Comparison of ENCODE assay signal across 23 cellular contexts in genomic region chr4:51865717-51866116, GRCh38. TPM values are rescaled to one million over a fixed set of nuclear protein-coding genes. Genes with fewer than 3 reads are reported as not detected.
DNase-seq lines count a peak whose midpoint lies in the region; ATAC-seq, FAIRE-seq and TF ChIP-seq lines count a peak whose summit lies in the region.
"Had no signal": no experiment of that assay in that cellular context is flagged by ENCODE, and none has a peak within 500 bp of the region (broad histone marks: within the 10 kb centered on the region; RNA-seq: fewer than 3 reads in every experiment).

No MANE protein-coding gene starts in this region.

- DNase-seq in bronchial epithelial cell (ENCODE audit: low read depth), result no peak
- no peak for DNase-seq in left colon
- no peak for DNase-seq in neural progenitor cell (ENCODE audit: low spot score)
- DNase-seq in activated effector memory CD4-positive, alpha-beta T cell treated with anti-CD3 and anti-CD28 coated beads, Interleukin-2, amount 50 U/mL, for 16 hours, result no peak
- no peak for DNase-seq in LoVo (ENCODE audit: low spot score)
- no peak for DNase-seq in AG20443 (ENCODE audit: low spot score)
- DNase-seq: 8988T; ACHN; AML-193; Caco-2; Calu3; CD4-positive, alpha-beta T cell; CD8-positive, alpha-beta T cell; DMS79 treated with DMSO at 0.1 percent for 48 hours; GF-D8 had no signal

- peaks cover 8% of the 10 kb centered on the region for H3F3A ChIP-seq in neural progenitor cell (ENCODE audit: low read depth)

- no peak overlapping the region for H3K4me2 ChIP-seq in neural progenitor cell
- H3K4me2 ChIP-seq: BLaER1 treated with 17β-estradiol and CSF1 and Interleukin-3, amounts not matched to agents 10 nM and 100 nM had no signal

- H3K9me3 Mint-ChIP-seq in neural progenitor cell, result no peaks in the 10 kb centered on the region
- H3K9me3 Mint-ChIP-seq: CD4-positive, alpha-beta T cell; CD8-positive, alpha-beta T cell had no signal

- peaks cover 14% of the 10 kb centered on the region for H3K36me3 ChIP-seq in bronchial epithelial cell (ENCODE audit: control insufficient read depth, insufficient read depth, low read length)
- peaks cover 20% of the 10 kb centered on the region for H3K36me3 ChIP-seq in neural progenitor cell

- H3K4me3 ChIP-seq in bronchial epithelial cell (ENCODE audit: low read depth, low read length) (no peak overlapping the region), neural progenitor cell (no peak overlapping the region)
- H3K4me3 ChIP-seq: BLaER1 treated with 17β-estradiol and CSF1 and Interleukin-3, amounts not matched to agents 10 nM and 100 nM had no signal

- H3K27me3 Mint-ChIP-seq in neural progenitor cell (ENCODE audit: insufficient read depth, low read depth), result no peaks in the 10 kb centered on the region
- H3K27me3 Mint-ChIP-seq: B cell; CD4-positive, alpha-beta T cell had no signal

- no peak overlapping the region for H3K27ac Mint-ChIP-seq in neural progenitor cell
- H3K27ac Mint-ChIP-seq: B cell; CD4-positive, alpha-beta T cell; CD8-positive, alpha-beta T cell had no signal

- intact Hi-C loops in left colon (cut with DNase I, micrococcal nuclease), result no loop called here

- peak overlapping the region; percentile 51 for H3K27ac ChIP-seq in neural progenitor cell
- H3K27ac ChIP-seq: BLaER1 treated with 17β-estradiol and CSF1 and Interleukin-3, amounts not matched to agents 10 nM and 100 nM; C4-2B had no signal

- peaks cover 23% of the 10 kb centered on the region for H3K4me1 ChIP-seq in neural progenitor cell
- H3K4me1 ChIP-seq: Caco-2 had no signal

- H3K9me3 ChIP-seq in neural progenitor cell (ENCODE audit: low read depth), result no peaks in the 10 kb centered on the region
- H3K9me3 ChIP-seq: Caco-2 had no signal

- no peak for TF ChIP-seq CTCF in bronchial epithelial cell (IDR thresholded peaks at IDR 0.05; ENCODE audit: insufficient read depth, low read length, severe bottlenecking)
- TF ChIP-seq CTCF in neural progenitor cell (IDR thresholded peaks at IDR 0.05), result no peak

- peak; percentile 76 for FAIRE-seq in bronchial epithelial cell (lab: Jason Lieb, UNC)
- FAIRE-seq: A204.1, D721Med, G401.6, GM12891, GM19239 had no signal

- no peak overlapping the region for H3K9ac ChIP-seq in neural progenitor cell
- H3K9ac ChIP-seq: BLaER1 treated with 17β-estradiol and CSF1 and Interleukin-3, amounts not matched to agents 10 nM and 100 nM had no signal

- no peak overlapping the region for H2AFZ ChIP-seq in neural progenitor cell (replicated peaks)

- peaks cover 41% of the 10 kb centered on the region for H4K20me1 ChIP-seq in neural progenitor cell (ENCODE audit: low read depth)

- H3K4me1 Mint-ChIP-seq in neural progenitor cell, result peaks cover 4% of the 10 kb centered on the region
- H3K4me1 Mint-ChIP-seq: B cell had no signal

- H3K27me3 ChIP-seq in bronchial epithelial cell (ENCODE audit: control insufficient read depth, insufficient read depth, low read length), result no peaks in the 10 kb centered on the region
- H3K27me3 ChIP-seq in neural progenitor cell, result no peaks in the 10 kb centered on the region
- H3K27me3 ChIP-seq: BLaER1 treated with 17β-estradiol and CSF1 and Interleukin-3, amounts not matched to agents 10 nM and 100 nM had no signal

- H3K36me3 Mint-ChIP-seq in neural progenitor cell, result peaks cover 26% of the 10 kb centered on the region

- peak; percentile 16 for ATAC-seq in left colon
- ATAC-seq: CD8-positive, alpha-beta T cell had no signal

- peaks cover 88% of the 10 kb centered on the region for H3K79me2 ChIP-seq in neural progenitor cell (ENCODE audit: low read depth)

- H3K4me3 Mint-ChIP-seq in neural progenitor cell, result no peak overlapping the region
- H3K4me3 Mint-ChIP-seq: B cell; CD4-positive, alpha-beta T cell; CD8-positive, alpha-beta T cell had no signal

RNA-seq across cellular contexts. Expression of gene DCUN1D4, which starts 22.8 kb away (rescaled TPM):
- 28.7 and 34.7 TPM in 2 replicates for total RNA-seq in bronchial epithelial cell
- 10 to 100 TPM; 29.7 to 37.5 TPM for total RNA-seq in left colon
- total RNA-seq in neural progenitor cell (ENCODE audit: low replicate concordance), result 98.7 and 180 TPM in 2 replicates
